In genomic region chr6:42387336-42387735, GRCh38 we compare ENCODE assay signal across 12 cellular contexts.
A peak's percentile ranks its signal among the peaks of the same experiment; 100 is the strongest.
DNase-seq lines count a peak whose midpoint lies in the region; ATAC-seq and TF ChIP-seq lines count a peak whose summit lies in the region.
"Had no signal": no experiment of that assay in that cellular context is flagged by ENCODE, and none has a peak within 500 bp of the region (broad histone marks: within the 10 kb centered on the region; RNA-seq: fewer than 3 reads in every experiment).

No MANE protein-coding gene starts in this region.

- no peaks in the 10 kb centered on the region for H3K27me3 Mint-ChIP-seq in MCF 10A (ENCODE audit: insufficient read depth, unreplicated experiment)
- no peaks in the 10 kb centered on the region for H3K27me3 Mint-ChIP-seq in mesothelial cell of epicardium (ENCODE audit: low read depth)

- POLR2A ChIA-PET in MCF 10A (lab: Yijun Ruan, JAX): interaction anchor here (0.6 to 0.7 kb wide), 3 partner anchors 19 to 172 kb away, joined by 3 to 5 read pairs (median 4); no protein-coding TSS in a partner anchor

- no peak for ATAC-seq in HG03460 (IDR thresholded peaks at IDR 0.05; ENCODE audit: unreplicated experiment)

- no peak overlapping the region for H3K4me3 ChIP-seq in breast epithelium
- H3K4me3 ChIP-seq in thymus (ENCODE audit: low read length): no peak overlapping the region
- H3K4me3 ChIP-seq: MG63 had no signal

- H3K9me3 ChIP-seq in breast epithelium (no peaks in the 10 kb centered on the region), thymus (ENCODE audit: control insufficient read depth) (no peaks in the 10 kb centered on the region)
- H3K9me3 ChIP-seq: MG63 had no signal

- CTCF ChIA-PET in MCF 10A (lab: Yijun Ruan, JAX): interaction anchor here (1.2 kb wide), 1 partner anchor 11 kb away, joined by 4 read pairs; no protein-coding TSS in a partner anchor

- no peak for TF ChIP-seq CTCF in MCF 10A (IDR thresholded peaks at IDR 0.05; ENCODE audit: unreplicated experiment)
- no peak for TF ChIP-seq CTCF in breast epithelium (IDR thresholded peaks at IDR 0.05)
- no peak for TF ChIP-seq CTCF in mesothelial cell of epicardium (IDR thresholded peaks at IDR 0.05; ENCODE audit: unreplicated experiment)

- H3K27me3 ChIP-seq in breast epithelium (no peaks in the 10 kb centered on the region), thymus (ENCODE audit: control insufficient read depth, insufficient read depth) (no peaks in the 10 kb centered on the region)
- H3K27me3 ChIP-seq: MG63 had no signal

- H3K9me3 Mint-ChIP-seq in MCF 10A (ENCODE audit: unreplicated experiment) (no peaks in the 10 kb centered on the region), mesothelial cell of epicardium (no peaks in the 10 kb centered on the region)

- H3K27ac Mint-ChIP-seq in MCF 10A (ENCODE audit: low read depth, unreplicated experiment): peak overlapping the region; percentile 49
- H3K27ac Mint-ChIP-seq in mesothelial cell of epicardium: no peak overlapping the region

- WGBS in thymus: 8% methylated on average over 4 of the region's 4 CpGs

- H3K4me1 ChIP-seq in breast epithelium (no peaks in the 10 kb centered on the region), thymus (ENCODE audit: control insufficient read depth, insufficient read depth, low read length) (peaks cover 45% of the 10 kb centered on the region)

- H3K4me1 Mint-ChIP-seq in MCF 10A (ENCODE audit: insufficient read depth, unreplicated experiment) (peaks cover 20% of the 10 kb centered on the region), mesothelial cell of epicardium (no peaks in the 10 kb centered on the region)

- BruUV-seq in MCF 10A (replicated peaks; lab: Mats Ljungman, UMichigan): no TSS peak

- H3K36me3 Mint-ChIP-seq in MCF 10A (ENCODE audit: insufficient read depth, unreplicated experiment) (no peaks in the 10 kb centered on the region), mesothelial cell of epicardium (no peaks in the 10 kb centered on the region)

- H3K36me3 ChIP-seq in breast epithelium: no peaks in the 10 kb centered on the region
- no peaks in the 10 kb centered on the region for H3K36me3 ChIP-seq in thymus (ENCODE audit: control insufficient read depth, insufficient read depth)
- H3K36me3 ChIP-seq: MG63 had no signal

- DNase-seq in MCF 10A (ENCODE audit: unreplicated experiment): no peak
- no peak for DNase-seq in breast epithelium (ENCODE audit: low spot score in 2 of 2)
- DNase-seq in activated CD4-positive, alpha-beta T cell treated with anti-CD3 and anti-CD28 coated beads for 48 hours: peak; percentile 38
- peak; percentile 78 for DNase-seq in central memory CD4-positive, alpha-beta T cell
- DNase-seq in mesothelial cell of epicardium (ENCODE audit: low spot score in 2 of 2, unreplicated experiment in 2 of 2): no peak
- no peak for DNase-seq in NCI-H82 treated with DMSO at 0.1 percent for 48 hours (lab: John Stamatoyannopoulos, UW; ENCODE audit: unreplicated experiment)
- DNase-seq: effector CD8-positive, alpha-beta T cell; hippocampal formation; MG63; NCI-H526 had no signal

- no peak overlapping the region for H3K27ac ChIP-seq in breast epithelium
- peak overlapping the region; percentile 53 for H3K27ac ChIP-seq in thymus (ENCODE audit: low read depth)

- H3K4me3 Mint-ChIP-seq in MCF 10A (ENCODE audit: unreplicated experiment) (no peak overlapping the region), mesothelial cell of epicardium (no peak overlapping the region)

- intact Hi-C loops in MCF 10A (cut with micrococcal nuclease): no loop called here
- intact Hi-C loops in breast epithelium (cut with DNase I; ENCODE audit: low total_unique reads): no loop called here

- no peak for TF ChIP-seq POLR2A in breast epithelium (IDR thresholded peaks at IDR 0.05)

Comparison
In these comparisons a context has a peak if more than half of its experiments do, and no peak if none do; other contexts are left out.
1. DNase-seq: peak in activated CD4-positive, alpha-beta T cell treated with anti-CD3 and anti-CD28 coated beads for 48 hours (single experiment) and central memory CD4-positive, alpha-beta T cell (single experiment); none in MCF 10A (single experiment), breast epithelium (0 of 2), mesothelial cell of epicardium (0 of 2) and NCI-H82 treated with DMSO at 0.1 percent for 48 hours (single experiment).